ENCODE assay signal across 17 cellular contexts in the genomic region with DNA sequence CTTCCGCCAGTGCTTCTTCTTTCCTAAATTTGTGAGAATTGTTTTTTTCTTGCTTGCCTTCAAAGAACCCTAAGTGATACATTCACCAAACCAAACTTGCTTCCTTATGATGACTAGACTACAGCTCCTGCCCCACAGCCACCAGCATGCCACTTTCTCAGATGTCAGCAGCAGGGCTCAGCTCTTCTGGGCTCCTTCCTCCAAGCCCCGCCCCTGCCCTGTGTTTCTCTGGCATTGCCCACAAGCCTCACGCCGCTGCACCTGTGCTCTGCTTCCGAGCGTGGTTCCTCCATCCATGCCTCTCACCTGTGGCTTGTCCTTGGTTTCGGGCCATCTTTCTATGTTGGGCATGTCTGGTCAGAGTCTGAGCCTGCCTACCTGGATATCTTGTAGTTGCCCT. TPM values are rescaled to one million over a fixed set of nuclear protein-coding genes. Genes with fewer than 3 reads are reported as not detected.
"Had no signal": no experiment of that assay in that cellular context is flagged by ENCODE, and none has a peak within 500 bp of the region (broad histone marks: within the 10 kb centered on the region; RNA-seq: fewer than 3 reads in every experiment).

No MANE protein-coding gene starts in this region.

- H3K4me1 ChIP-seq: foreskin keratinocyte had no signal

- H3K9me3 ChIP-seq: lower lobe of right lung had no signal

- H3K4me3 ChIP-seq: lower lobe of right lung had no signal

- H3K36me3 ChIP-seq: lower lobe of right lung had no signal

- ATAC-seq: activated CD8-positive, alpha-beta T cell treated with anti-CD3 and anti-CD28 coated beads for 36 hours; activated T-helper 17 cell treated with anti-CD3 and anti-CD28 coated beads, Interleukin-2, amount 50 U/mL, for 72 hours; foreskin keratinocyte; left colon; lower lobe of right lung; natural killer cell treated with Interleukin-12 subunit alpha and Interleukin-12 subunit beta and Interleukin-15 and Interleukin-18, amount 100 ng/mL, for 72 hours; stimulated activated naive B cell treated with anti-CD40 and anti-IgM and Interleukin-4, amounts not matched to agents 10 μg/mL and 1 μg/mL and 100 μg/mL, for 72 hours had no signal

- H3K27ac ChIP-seq: foreskin keratinocyte, lower lobe of right lung had no signal

- DNase-seq: activated CD4-positive, alpha-beta T cell treated with anti-CD3 and anti-CD28 coated beads, Interleukin-2, amount 10 ng/mL, durations not matched to agents 24 days and 14 days; activated CD8-positive, alpha-beta T cell treated with anti-CD3 and anti-CD28 coated beads for 36 hours; activated naive CD4-positive, alpha-beta T cell; activated naive CD8-positive, alpha-beta T cell treated with anti-CD3 and anti-CD28 coated beads for 36 hours; activated T-cell treated with anti-CD3 and anti-CD28 coated beads, Interleukin-2, amount 50 U/mL, for 1 hour; amniotic stem cell; foreskin keratinocyte; hippocampal formation; left colon; lower lobe of right lung; occipital lobe; retina; stimulated activated naive B cell treated with anti-CD40 and anti-IgM and Interleukin-4, amounts not matched to agents 10 μg/mL and 1 μg/mL and 100 μg/mL, for 72 hours had no signal

RNA-seq across cellular contexts. Expression of gene UNC5A, which starts 10.6 kb away (rescaled TPM):
- total RNA-seq: activated CD4-positive, alpha-beta T cell treated with anti-CD3 and anti-CD28 coated beads, Interleukin-2, amount 10 ng/mL, durations not matched to agents 24 days and 14 days; activated CD8-positive, alpha-beta T cell treated with anti-CD3 and anti-CD28 coated beads for 36 hours; activated naive CD8-positive, alpha-beta T cell treated with anti-CD3 and anti-CD28 coated beads for 36 hours; activated T-helper 17 cell treated with anti-CD3 and anti-CD28 coated beads, Interleukin-2, amount 50 U/mL, for 72 hours; fibroblast of lung; left colon; natural killer cell treated with Interleukin-12 subunit alpha and Interleukin-12 subunit beta and Interleukin-15 and Interleukin-18, amount 100 ng/mL, for 72 hours; ureter had no signal
- polyA plus RNA-seq: fibroblast of lung had no signal
